In the genomic region with DNA sequence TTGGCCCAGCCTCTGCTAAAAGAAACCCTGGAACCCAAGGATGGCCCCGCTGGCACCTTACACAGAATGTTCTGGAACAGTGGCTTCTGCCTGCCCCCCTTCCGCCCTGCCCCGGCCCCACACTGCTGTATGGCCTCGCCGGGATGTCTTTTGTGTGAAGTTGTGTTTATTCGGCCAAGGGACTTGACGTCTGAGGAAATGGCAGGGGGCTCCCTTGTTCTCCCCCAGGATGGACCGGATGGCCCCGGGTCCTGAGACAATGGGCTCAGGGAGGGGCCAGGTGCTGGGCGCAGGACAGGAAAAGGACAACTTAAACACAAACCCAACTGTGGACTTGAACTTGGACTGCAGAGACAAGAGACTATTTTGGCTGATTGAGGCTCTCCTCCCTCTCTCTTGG, we compare ENCODE assay signal across 12 cellular contexts.
"Had no signal": no experiment of that assay in that cellular context is flagged by ENCODE, and none has a peak within 500 bp of the region (broad histone marks: within the 10 kb centered on the region; RNA-seq: fewer than 3 reads in every experiment).

No MANE protein-coding gene starts in this region.

- DNase-seq: activated CD4-positive, alpha-beta T cell treated with anti-CD3 and anti-CD28 coated beads for 1 hour; activated CD4-positive, alpha-beta T cell treated with anti-CD3 and anti-CD28 coated beads, Interleukin-2, amount 50 U/mL, for 4 hours; activated naive CD4-positive, alpha-beta T cell treated with anti-CD3 and anti-CD28 coated beads, Interleukin-2, amount 10 ng/mL, durations not matched to agents 7 days and 5 days; cortex of kidney; effector CD8-positive, alpha-beta T cell; foreskin fibroblast; head of caudate nucleus; stimulated activated CD4-positive, alpha-beta T cell treated with anti-CD3 and anti-CD28 coated beads, Interleukin-15, amount 100 ng/mL, for 24 hours; stimulated activated CD4-positive, alpha-beta T cell treated with anti-CD3 and anti-CD28 coated beads, Interleukin-4, amount 100 ng/mL, for 1 hour; stimulated activated naive CD4-positive, alpha-beta T cell; substantia nigra; transverse colon had no signal

- H3K9me3 ChIP-seq: transverse colon had no signal

- H3K27me3 ChIP-seq: transverse colon had no signal

- H3K4me3 ChIP-seq: transverse colon had no signal

- H3K27ac ChIP-seq: transverse colon had no signal

- H3K36me3 ChIP-seq: transverse colon had no signal
